ENCODE assay signal across 1 cellular context in the genomic region with DNA sequence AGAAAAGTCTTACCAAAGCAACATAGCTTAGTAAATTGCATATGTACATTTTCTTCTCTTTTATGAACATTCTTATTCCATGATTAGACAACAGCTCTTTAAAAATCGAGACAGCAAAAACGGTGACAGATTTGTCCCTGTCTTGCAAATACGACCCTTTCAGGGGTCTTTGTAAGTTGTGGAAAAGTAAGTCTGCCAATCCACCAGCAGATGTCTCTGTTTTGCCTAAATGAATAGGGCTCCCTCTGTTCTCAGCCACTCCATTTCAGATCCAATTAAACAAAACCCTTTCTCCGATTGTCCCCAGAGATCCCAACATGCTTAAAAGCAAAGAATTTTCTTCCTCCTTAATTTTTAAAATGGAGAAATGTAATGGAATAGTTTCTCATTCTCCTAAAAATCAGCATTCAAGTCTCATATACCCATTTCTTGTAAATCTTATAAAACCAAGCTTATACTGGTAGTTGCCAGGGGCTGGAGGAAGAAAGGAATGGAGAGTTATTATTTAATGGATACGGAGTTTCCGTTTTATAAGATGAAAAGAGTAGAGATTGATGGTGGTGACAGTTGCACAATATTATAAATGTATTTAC.
A peak's percentile ranks its signal among the peaks of the same experiment; 100 is the strongest.
TF ChIP-seq lines count a peak whose summit lies in the region.

No MANE protein-coding gene starts in this region.

TF ChIP-seq in GM12878, 131 proteins besides CTCF, POLR2A, EP300 and RAD21 (continued from another document):
- TF ChIP-seq CUX1 (IDR thresholded peaks at IDR 0.05; ENCODE audit: insufficient replicate concordance, low read depth, low read length), result no peak
- TF ChIP-seq, protein P1, sequence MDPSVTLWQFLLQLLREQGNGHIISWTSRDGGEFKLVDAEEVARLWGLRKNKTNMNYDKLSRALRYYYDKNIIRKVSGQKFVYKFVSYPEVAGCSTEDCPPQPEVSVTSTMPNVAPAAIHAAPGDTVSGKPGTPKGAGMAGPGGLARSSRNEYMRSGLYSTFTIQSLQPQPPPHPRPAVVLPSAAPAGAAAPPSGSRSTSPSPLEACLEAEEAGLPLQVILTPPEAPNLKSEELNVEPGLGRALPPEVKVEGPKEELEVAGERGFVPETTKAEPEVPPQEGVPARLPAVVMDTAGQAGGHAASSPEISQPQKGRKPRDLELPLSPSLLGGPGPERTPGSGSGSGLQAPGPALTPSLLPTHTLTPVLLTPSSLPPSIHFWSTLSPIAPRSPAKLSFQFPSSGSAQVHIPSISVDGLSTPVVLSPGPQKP (IDR thresholded peaks at IDR 0.05; ENCODE audit: low read depth, low read length), result no peak
- TF ChIP-seq, protein P2, sequence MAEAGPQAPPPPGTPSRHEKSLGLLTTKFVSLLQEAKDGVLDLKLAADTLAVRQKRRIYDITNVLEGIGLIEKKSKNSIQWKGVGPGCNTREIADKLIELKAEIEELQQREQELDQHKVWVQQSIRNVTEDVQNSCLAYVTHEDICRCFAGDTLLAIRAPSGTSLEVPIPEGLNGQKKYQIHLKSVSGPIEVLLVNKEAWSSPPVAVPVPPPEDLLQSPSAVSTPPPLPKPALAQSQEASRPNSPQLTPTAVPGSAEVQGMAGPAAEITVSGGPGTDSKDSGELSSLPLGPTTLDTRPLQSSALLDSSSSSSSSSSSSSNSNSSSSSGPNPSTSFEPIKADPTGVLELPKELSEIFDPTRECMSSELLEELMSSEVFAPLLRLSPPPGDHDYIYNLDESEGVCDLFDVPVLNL (IDR thresholded peaks at IDR 0.05; ENCODE audit: low read depth, low read length), result no peak
- no peak for TF ChIP-seq KAT2A (conservative IDR thresholded peaks at IDR 0.05; ENCODE audit: control insufficient read depth, low read depth, low read length)
- no peak for TF ChIP-seq LARP7 (IDR thresholded peaks at IDR 0.05)
- TF ChIP-seq IKZF1 (conservative IDR thresholded peaks at IDR 0.05), result no peak
- no peak for TF ChIP-seq NR2C1 (IDR thresholded peaks at IDR 0.05)
- no peak for TF ChIP-seq IRF3 (IDR thresholded peaks at IDR 0.05)
- TF ChIP-seq BRCA1 (IDR thresholded peaks at IDR 0.05; ENCODE audit: low read depth, low read length), result no peak
- TF ChIP-seq ZNF274 (IDR thresholded peaks at IDR 0.05; ENCODE audit: insufficient read depth, insufficient read length), result no peak
- TF ChIP-seq IKZF2 (IDR thresholded peaks at IDR 0.05), result no peak
- no peak for TF ChIP-seq POLR2AphosphoS2 (IDR thresholded peaks at IDR 0.05; ENCODE audit: low read depth, low read length)
- TF ChIP-seq SREBF1 (IDR thresholded peaks at IDR 0.05; ENCODE audit: low read length), result no peak
- TF ChIP-seq TBL1XR1 (IDR thresholded peaks at IDR 0.05; ENCODE audit: low read depth, low read length), result no peak
- no peak for TF ChIP-seq PAX5 (IDR thresholded peaks at IDR 0.05; ENCODE audit: borderline replicate concordance, low read depth, low read length)
- no peak for TF ChIP-seq YBX1 (IDR thresholded peaks at IDR 0.05)
- no peak for TF ChIP-seq JUNB (IDR thresholded peaks at IDR 0.05)
- no peak for TF ChIP-seq TCF12 (IDR thresholded peaks at IDR 0.05; ENCODE audit: low read depth, low read length)
- TF ChIP-seq CBX5 (IDR thresholded peaks at IDR 0.05; ENCODE audit: low read depth), result no peak
- TF ChIP-seq YY1 (IDR thresholded peaks at IDR 0.05; ENCODE audit: low read depth, low read length), result peak; percentile 40; the same call in 1 of the 2 replicates
- TF ChIP-seq SIX5 (IDR thresholded peaks at IDR 0.05; ENCODE audit: low read depth, low read length, severe bottlenecking), result no peak
- peak; percentile 79; the same call in 1 of the 2 replicates for TF ChIP-seq SMC3 (IDR thresholded peaks at IDR 0.05; ENCODE audit: borderline replicate concordance, low read length)
- TF ChIP-seq RELB (IDR thresholded peaks at IDR 0.05; ENCODE audit: low read depth), result 0 out of 2 replicates have a peak, but pooled peaks have one; percentile 13
